ENCODE assay signal across 8 cellular contexts in genomic region chr10:102802920-102803534, GRCh38. TPM values are rescaled to one million over a fixed set of nuclear protein-coding genes. Genes with fewer than 3 reads are reported as not detected.
A peak's percentile ranks its signal among the peaks of the same experiment; 100 is the strongest.
DNase-seq lines count a peak whose midpoint lies in the region; ATAC-seq and TF ChIP-seq lines count a peak whose summit lies in the region.

No MANE protein-coding gene starts in this region.

- TF ChIP-seq RAD21 in IMR-90 (IDR thresholded peaks at IDR 0.05; ENCODE audit: low read length): peak; percentile 35

- WGBS in IMR-90 (ENCODE audit: extremely low coverage in 2 of 2, insufficient read length in 1 of 2), 2 experiments: 0% methylated on average over 1 of the region's 6 CpGs; no CpG with 5 or more reads in 1 of the 2 experiments

- POLR2A ChIA-PET in IMR-90 (lab: Charles Lee; ENCODE audit: unreplicated experiment): no interaction called here

- CTCF ChIA-PET in IMR-90 (lab: Yijun Ruan, JAX): no interaction called here

- peaks cover 30% of the 10 kb centered on the region for H3K36me3 Mint-ChIP-seq in mesothelial cell of epicardium

- H3K36me3 ChIP-seq in IMR-90 (ENCODE audit: control insufficient read depth, insufficient read depth, low read length) (peaks cover 33% of the 10 kb centered on the region), vagina (peaks cover 0 to 3% of the 10 kb centered on the region in 2 donors)

- H3K9me3 ChIP-seq in IMR-90 (ENCODE audit: control insufficient read depth, insufficient read depth, low read length): no peaks in the 10 kb centered on the region; the same call in 1 of the 2 replicates
- no peaks in the 10 kb centered on the region for H3K9me3 ChIP-seq in vagina

- peak overlapping the region; percentile 64 for H4K91ac ChIP-seq in IMR-90 (ENCODE audit: insufficient read depth, low read depth, low read length)

- H3K4ac ChIP-seq in IMR-90 (ENCODE audit: low read depth, low read length): peak overlapping the region; percentile 73

- H3K9ac ChIP-seq in IMR-90 (ENCODE audit: low read depth, low read length): peak overlapping the region; percentile 24; the same call in 1 of the 2 replicates

- H3K27me3 Mint-ChIP-seq in mesothelial cell of epicardium (ENCODE audit: low read depth): no peaks in the 10 kb centered on the region

- H3K9me3 Mint-ChIP-seq in mesothelial cell of epicardium: peaks cover 5% of the 10 kb centered on the region

- dilution Hi-C loops in IMR-90 (cut with HindIII; ENCODE audit: low sequenced_read_pairs, unreplicated experiment): no loop called here

- peak overlapping the region; percentile 45; the same call in 1 of the 2 replicates for H3K56ac ChIP-seq in IMR-90 (ENCODE audit: extremely low read depth, insufficient read depth, low read length)

- peak overlapping the region; percentile 74 for H3K14ac ChIP-seq in IMR-90 (replicated peaks; ENCODE audit: low read depth, low read length)

- DNase-seq in CD1c-positive myeloid dendritic cell (ENCODE audit: extremely low spot score) (peak; percentile 59), IMR-90 (peak; percentile 99), coronary artery (ENCODE audit: low spot score) (peak; percentile 88), mesothelial cell of epicardium (ENCODE audit: low spot score in 2 of 2, unreplicated experiment in 2 of 2) (no peak), vagina (ENCODE audit: extremely low spot score in 2 of 2) (no peak), NCI-H2029 (lab: John Stamatoyannopoulos, UW) (no peak), DMS53 (lab: John Stamatoyannopoulos, UW) (no peak)
- DNase-seq in stimulated activated naive CD4-positive, alpha-beta T cell (lab: John Stamatoyannopoulos, UW): no peak

- H3K18ac ChIP-seq in IMR-90 (ENCODE audit: low read depth, low read length): peak overlapping the region; percentile 55

- peak overlapping the region in 1 of 2 experiments; percentile 43; a peak in 1 of 4 replicates for H4K8ac ChIP-seq in IMR-90 (ENCODE audit: low read depth in 2 of 2, low read length in 2 of 2)

- in situ Hi-C loops in IMR-90 (cut with MboI; ENCODE audit: low sequenced_read_pairs): no loop called here

- peak overlapping the region; percentile 83; the same call in 1 of the 2 replicates for H2BK120ac ChIP-seq in IMR-90 (ENCODE audit: low read depth, low read length)

- H3K4me2 ChIP-seq in IMR-90 (ENCODE audit: low read depth, low read length): peak overlapping the region; percentile 18

- peak overlapping the region; percentile 77 for H2BK5ac ChIP-seq in IMR-90 (ENCODE audit: low read depth, low read length, poor library complexity, severe bottlenecking)

- BruUV-seq in IMR-90 (replicated peaks; lab: Mats Ljungman, UMichigan): no TSS peak

- peaks cover 18% of the 10 kb centered on the region; the same call in 1 of the 2 replicates for H4K20me1 ChIP-seq in IMR-90 (ENCODE audit: insufficient read depth, low read length)

- peak overlapping the region; percentile 2; the same call in 1 of the 3 replicates for H2BK15ac ChIP-seq in IMR-90 (ENCODE audit: low read depth, low read length)

- intact Hi-C loops in IMR-90 (cut with micrococcal nuclease): loop anchor here (2.0 to 5.0 kb wide), 2 partner anchors 20 to 51 kb away; no protein-coding TSS in a partner anchor
- intact Hi-C loops in vagina (cut with DNase I): no loop called here

- H3K23ac ChIP-seq in IMR-90 (ENCODE audit: low read depth, low read length): no peak overlapping the region; the same call in 1 of the 2 replicates

- H3K9me1 ChIP-seq in IMR-90 (ENCODE audit: insufficient read depth, low read length): peaks cover 14% of the 10 kb centered on the region

- H3K79me1 ChIP-seq in IMR-90 (ENCODE audit: low read depth in 1 of 2, low read length in 2 of 2): peaks cover 18 to 27% of the 10 kb centered on the region in 2 experiments

- H3K4me1 Mint-ChIP-seq in mesothelial cell of epicardium: peaks cover 52% of the 10 kb centered on the region

- H2AK5ac ChIP-seq in IMR-90 (ENCODE audit: low read depth, low read length): no peak overlapping the region

- H3K27ac Mint-ChIP-seq in mesothelial cell of epicardium: peak overlapping the region; percentile 98

- no peak overlapping the region for H2AK9ac ChIP-seq in IMR-90 (replicated peaks; ENCODE audit: low read depth, low read length, poor library complexity)

- 0 out of 2 replicates have a peak, but pooled peaks have one; percentile 6 for TF ChIP-seq CTCF in IMR-90 (conservative IDR thresholded peaks at IDR 0.05; ENCODE audit: low read depth, low read length)
- no peak for TF ChIP-seq CTCF in coronary artery (IDR thresholded peaks at IDR 0.05)
- no peak for TF ChIP-seq CTCF in mesothelial cell of epicardium (IDR thresholded peaks at IDR 0.05; ENCODE audit: unreplicated experiment)
- no peak for TF ChIP-seq CTCF in vagina (IDR thresholded peaks at IDR 0.05)

- no peaks in the 10 kb centered on the region for H3K27me3 ChIP-seq in IMR-90 (ENCODE audit: control insufficient read depth, insufficient read depth, low read length)
- H3K27me3 ChIP-seq in vagina: no peaks in the 10 kb centered on the region

- H3K27ac ChIP-seq in IMR-90 (ENCODE audit: insufficient read depth, low read length) (peak overlapping the region; percentile 62), coronary artery (peak overlapping the region; percentile 82 to 84), vagina (peak overlapping the region; percentile 82)

- peak overlapping the region; percentile 29 for H2AFZ ChIP-seq in IMR-90 (replicated peaks; ENCODE audit: low read length, poor library complexity)

- H3K4me3 Mint-ChIP-seq in mesothelial cell of epicardium: no peak overlapping the region

- no peak overlapping the region for H3K4me3 ChIP-seq in IMR-90 (ENCODE audit: insufficient read depth, low read depth, low read length)
- H3K4me3 ChIP-seq in coronary artery: no peak overlapping the region
- H3K4me3 ChIP-seq in vagina: no peak overlapping the region

- TF ChIP-seq POLR2A in IMR-90 (IDR thresholded peaks at IDR 0.05; ENCODE audit: low read depth, low read length) (no peak), vagina (IDR thresholded peaks at IDR 0.05) (no peak)

- H3K4me1 ChIP-seq in IMR-90 (ENCODE audit: control insufficient read depth, insufficient read depth, low read length) (peaks cover 12% of the 10 kb centered on the region), vagina (peaks cover 61% of the 10 kb centered on the region)

- H4K5ac ChIP-seq in IMR-90 (ENCODE audit: low read depth, low read length): peak overlapping the region; percentile 23; the same call in 1 of the 2 replicates

- H2BK20ac ChIP-seq in IMR-90 (ENCODE audit: low read depth, low read length): peak overlapping the region; percentile 31; the same call in 1 of the 2 replicates

- peak; percentile 96 for ATAC-seq in IMR-90 (ENCODE audit: low read depth)

TF ChIP-seq in IMR-90, 13 proteins besides CTCF, POLR2A, EP300 and RAD21 (continues in another document):
- TF ChIP-seq USF2 (IDR thresholded peaks at IDR 0.05; ENCODE audit: low read depth, low read length) (peak; percentile 87), CHD1 (IDR thresholded peaks at IDR 0.05; ENCODE audit: low read depth, low read length) (no peak), MAZ (IDR thresholded peaks at IDR 0.05; ENCODE audit: borderline replicate concordance, low read depth, low read length) (no peak; the same call in 1 of the 2 replicates), BHLHE40 (IDR thresholded peaks at IDR 0.05; ENCODE audit: low read depth, low read length) (peak; percentile 29; the same call in 1 of the 2 replicates), CEBPB (IDR thresholded peaks at IDR 0.05; ENCODE audit: low read depth, low read length) (no peak), MAFK (IDR thresholded peaks at IDR 0.05; ENCODE audit: low read depth, low read length) (peak; percentile 82), ELK1 (IDR thresholded peaks at IDR 0.05; ENCODE audit: borderline replicate concordance, low read depth, low read length) (no peak), MXI1 (IDR thresholded peaks at IDR 0.05; ENCODE audit: borderline replicate concordance, low read depth, low read length) (no peak; the same call in 1 of the 2 replicates), NFE2L2 (IDR thresholded peaks at IDR 0.05; ENCODE audit: low read depth, low read length) (0 out of 2 replicates have a peak, but pooled peaks have one; percentile 3), SMC3 (IDR thresholded peaks at IDR 0.05; ENCODE audit: low read depth, low read length) (0 out of 2 replicates have a peak, but pooled peaks have one; percentile 10), RFX5 (IDR thresholded peaks at IDR 0.05; ENCODE audit: low read depth, low read length) (no peak)

RNA-seq across cellular contexts. Expression of gene CYP17A1, which starts 34.2 kb away (rescaled TPM):
- total RNA-seq in IMR-90 (2012; rRNA removed) (not detected in 2 replicates), mesothelial cell of epicardium (0.54 to 1.1 TPM (median 0.81 TPM) in 3 replicates), vagina (43.2 TPM)
- polyA plus RNA-seq in IMR-90 (2012; rRNA removed): not detected in 2 replicates
- polyA plus RNA-seq in IMR-90 (2012; cell fraction: cytosol; rRNA removed): not detected in 2 replicates
- polyA plus RNA-seq in IMR-90 (2012; cell fraction: nucleus; rRNA removed; ENCODE audit: low replicate concordance): not detected in 2 replicates

RNA-seq across cellular contexts. Expression of gene BORCS7, which starts 51.0 kb away (rescaled TPM):
- total RNA-seq in IMR-90 (2012; rRNA removed) (8.8 and 20.3 TPM in 2 replicates), mesothelial cell of epicardium (17.3 to 19.9 TPM (median 19.0 TPM) in 3 replicates), vagina (36.6 TPM)
- 17.4 and 19.4 TPM in 2 replicates for polyA plus RNA-seq in IMR-90 (2012; rRNA removed)
- polyA plus RNA-seq in IMR-90 (2012; cell fraction: cytosol; rRNA removed): 4.0 and 6.7 TPM in 2 replicates
- 2.3 and 8.4 TPM in 2 replicates for polyA plus RNA-seq in IMR-90 (2012; cell fraction: nucleus; rRNA removed; ENCODE audit: low replicate concordance)

RNA-seq across cellular contexts. Expression of gene WBP1L, which starts 59.3 kb away (rescaled TPM):
- total RNA-seq in IMR-90 (2012; rRNA removed) (29.2 and 31.0 TPM in 2 replicates), mesothelial cell of epicardium (56.3 to 56.7 TPM (median 56.3 TPM) in 3 replicates), vagina (80.8 TPM)
- 20.7 and 22.2 TPM in 2 replicates for polyA plus RNA-seq in IMR-90 (2012; rRNA removed)
- 17.2 and 31.3 TPM in 2 replicates for polyA plus RNA-seq in IMR-90 (2012; cell fraction: cytosol; rRNA removed)
- 18.9 and 19.8 TPM in 2 replicates for polyA plus RNA-seq in IMR-90 (2012; cell fraction: nucleus; rRNA removed; ENCODE audit: low replicate concordance)

Comparison
In these comparisons a context has a peak if more than half of its experiments do, and no peak if none do; other contexts are left out.
1. DNase-seq: peak in CD1c-positive myeloid dendritic cell (single experiment), IMR-90 (single experiment) and coronary artery (single experiment); none in mesothelial cell of epicardium (0 of 2), vagina (0 of 2), NCI-H2029 (single experiment), DMS53 (single experiment) and stimulated activated naive CD4-positive, alpha-beta T cell (0 of 6).
2. RNA of gene CYP17A1, which starts 34.2 kb away (total RNA-seq): 43.2 TPM in vagina (single experiment); 0.54 to 1.1 TPM in mesothelial cell of epicardium and not detected in IMR-90; every median in the first group is over 10 times any median in the second.
3. Peak in every context shown above with its lines, with median percentiles within 50 percentile points of each other: H3K27ac ChIP-seq.